10 cellular contexts compared by ENCODE assay signal in genomic region chr14:96253140-96253539, GRCh38. TPM values are rescaled to one million over a fixed set of nuclear protein-coding genes. Genes with fewer than 3 reads are reported as not detected.
DNase-seq lines count a peak whose midpoint lies in the region; ATAC-seq, FAIRE-seq and TF ChIP-seq lines count a peak whose summit lies in the region.
"Had no signal": no experiment of that assay in that cellular context is flagged by ENCODE, and none has a peak within 500 bp of the region (broad histone marks: within the 10 kb centered on the region; RNA-seq: fewer than 3 reads in every experiment).

No MANE protein-coding gene starts in this region.

- TF ChIP-seq CTCF in AG04450 (IDR thresholded peaks at IDR 0.05; ENCODE audit: low read depth, low read length): no peak
- TF ChIP-seq CTCF in cardiac fibroblast (IDR thresholded peaks at IDR 0.05; ENCODE audit: low read depth, low read length): no peak
- no peak for TF ChIP-seq CTCF in mucosa of descending colon (IDR thresholded peaks at IDR 0.05)
- no peak for TF ChIP-seq CTCF in GM10248 (IDR thresholded peaks at IDR 0.05; ENCODE audit: control extremely low read depth, extremely low read depth, low read depth, missing control alignments)

- H3K4me3 ChIP-seq in AG04450 (ENCODE audit: low read depth, low read length): no peak overlapping the region
- H3K4me3 ChIP-seq in cardiac fibroblast (replicated peaks in 1 of 2; ENCODE audit: low read depth in 2 of 2, low read length in 2 of 2): no peak overlapping the region
- no peak overlapping the region for H3K4me3 ChIP-seq in mucosa of descending colon

- peak; percentile 97 for FAIRE-seq in HTR-8/SVneo (lab: Jason Lieb, UNC)

- H3K27me3 ChIP-seq in AG04450 (ENCODE audit: control insufficient read depth, insufficient read depth, low read length): no peaks in the 10 kb centered on the region

- CTCF ChIA-PET in AG04450 (lab: Charles Lee) (interaction anchor here (0.5 to 3.3 kb wide), 3 partner anchors 32 to 154 kb away, joined by 3 to 18 read pairs (median 5); no protein-coding TSS in a partner anchor), GM10248 (lab: Yijun Ruan, JAX) (interaction anchor here (2.3 kb wide), 1 partner anchor 9 kb away, joined by 7 read pairs; no protein-coding TSS in a partner anchor)

- POLR2A ChIA-PET in AG04450 (lab: Yijun Ruan, JAX): interaction anchor here (0.6 to 2.1 kb wide), 8 partner anchors 8 to 158 kb away, joined by 3 to 9 read pairs (median 5); no protein-coding TSS in a partner anchor
- POLR2A ChIA-PET in GM10248 (lab: Yijun Ruan, JAX): no interaction called here

- DNase-seq in AG04450 (ENCODE audit: low read depth, low spot score) (peak; percentile 93), HTR-8/SVneo (ENCODE audit: insufficient read length, low spot score) (peak; percentile 88), cardiac fibroblast (ENCODE audit: low read depth in 2 of 2) (peak; percentile 86 to 88), mucosa of descending colon (no peak), GM10248 (ENCODE audit: extremely low spot score) (no peak)
- DNase-seq: occipital lobe had no signal

- H3K36me3 ChIP-seq in mucosa of descending colon (ENCODE audit: low read depth): no peaks in the 10 kb centered on the region

- H3K9me3 ChIP-seq in AG04450 (ENCODE audit: control insufficient read depth, insufficient read depth, low read length) (no peaks in the 10 kb centered on the region; the same call in 1 of the 2 replicates), mucosa of descending colon (no peaks in the 10 kb centered on the region)

- intact Hi-C loops in mucosa of descending colon (cut with DNase I, micrococcal nuclease): no loop called here

- peak overlapping the region; percentile 96 for H3K27ac ChIP-seq in AG04450 (ENCODE audit: low read depth, low read length)
- H3K27ac ChIP-seq: epithelial cell of prostate had no signal

- H3K4me1 ChIP-seq in mucosa of descending colon (ENCODE audit: low read depth): no peaks in the 10 kb centered on the region

- ATAC-seq in mucosa of descending colon (peak; percentile 41), HG02623 (IDR thresholded peaks at IDR 0.05; ENCODE audit: unreplicated experiment) (no peak), GM21528 (IDR thresholded peaks at IDR 0.05; ENCODE audit: low FRiP score, unreplicated experiment) (no peak), GM18519 (IDR thresholded peaks at IDR 0.05; ENCODE audit: low FRiP score, unreplicated experiment) (no peak)

RNA-seq across cellular contexts. Expression of gene BDKRB1, which starts 2.9 kb away (rescaled TPM):
- polyA plus RNA-seq in AG04450 (2011; rRNA removed): 160 and 215 TPM in 2 replicates
- polyA minus RNA-seq in AG04450 (2011; rRNA and poly(A)+ RNA removed): 155 and 203 TPM in 2 replicates
- total RNA-seq in mucosa of descending colon: 10 to 100 TPM in 1 of 3 donors, 1 to 10 TPM in 2; 6.1 to 10.6 (median 7.7) TPM
- total RNA-seq: occipital lobe had no signal

RNA-seq across cellular contexts. Expression of gene BDKRB2, which starts 48.5 kb away (rescaled TPM):
- polyA plus RNA-seq in AG04450 (2011; rRNA removed): 182 and 212 TPM in 2 replicates
- 383 and 523 TPM in 2 replicates for polyA minus RNA-seq in AG04450 (2011; rRNA and poly(A)+ RNA removed)
- total RNA-seq in mucosa of descending colon: 10 to 100 TPM; 18.7 to 38.6 (median 25.4) TPM

Comparison
In these comparisons a context has a peak if more than half of its experiments do, and no peak if none do; other contexts are left out.
1. DNase-seq: peak in AG04450 (single experiment), HTR-8/SVneo (single experiment) and cardiac fibroblast (2 of 2); none in mucosa of descending colon (0 of 3) and GM10248 (single experiment).